ENCODE assay signal across 34 cellular contexts in genomic region chr20:50664248-50664647, GRCh38. TPM values are rescaled to one million over a fixed set of nuclear protein-coding genes. Genes with fewer than 3 reads are reported as not detected.
DNase-seq lines count a peak whose midpoint lies in the region; ATAC-seq, FAIRE-seq and TF ChIP-seq lines count a peak whose summit lies in the region.
"Had no signal": no experiment of that assay in that cellular context is flagged by ENCODE, and none has a peak within 500 bp of the region (broad histone marks: within the 10 kb centered on the region; RNA-seq: fewer than 3 reads in every experiment).

No MANE protein-coding gene starts in this region.

- TF ChIP-seq EP300 in A549 (IDR thresholded peaks at IDR 0.05) = no peak

- no peak for DNase-seq in A549 (ENCODE audit: low read depth in 1 of 2, low spot score in 1 of 2)
- DNase-seq in adrenal gland = peak; percentile 37 to 82 (median 63)
- DNase-seq in left ventricle myocardium superior = peak; percentile 67
- DNase-seq in neural progenitor cell (ENCODE audit: low spot score) = no peak
- DNase-seq in activated CD8-positive, alpha-beta memory T cell treated with anti-CD3 and anti-CD28 coated beads, Interleukin-2, amount 10 ng/mL, durations not matched to agents 7 days and 5 days = no peak
- DNase-seq in naive thymus-derived CD8-positive, alpha-beta T cell = no peak
- no peak for DNase-seq in middle frontal gyrus (ENCODE audit: extremely low spot score, low spot score)
- DNase-seq: activated CD4-positive, alpha-beta T cell treated with anti-CD3 and anti-CD28 coated beads, Interleukin-2, amount 50 U/mL, for 48 hours; activated CD8-positive, alpha-beta memory T cell treated with anti-CD3 and anti-CD28 coated beads, Interleukin-2, amount 50 U/mL, for 4 hours; activated naive CD4-positive, alpha-beta T cell treated with anti-CD3 and anti-CD28 coated beads for 36 hours; amniotic stem cell; CD8-positive, alpha-beta memory T cell; colonic mucosa; DMS53; effector memory CD8-positive, alpha-beta T cell; erythroblast; immature natural killer cell; KBM-7; mucosa of descending colon; NCI-H1436; NCI-H2081 treated with DMSO at 0.1 percent for 48 hours; NCI-H748 treated with DMSO at 0.1 percent for 48 hours; nephron progenitor cell; stimulated activated naive B cell treated with anti-CD40 and anti-IgM and Interleukin-4, amounts not matched to agents 10 μg/mL and 1 μg/mL and 100 μg/mL, for 72 hours; uterus had no signal

- 89% methylated on average over 11 of the region's 11 CpGs for WGBS in A549 (ENCODE audit: missing lambda C conversion rate)
- 47 to 54% (median 50%) methylated on average over 11 of the region's 11 CpGs for WGBS in adrenal gland, 4 donors

- peaks cover 27% of the 10 kb centered on the region for H3K4me1 Mint-ChIP-seq in neural progenitor cell
- H3K4me1 Mint-ChIP-seq in activated CD8-positive, alpha-beta memory T cell treated with anti-CD3 and anti-CD28 coated beads, Interleukin-2, amount 10 ng/mL, durations not matched to agents 7 days and 5 days = no peaks in the 10 kb centered on the region
- H3K4me1 Mint-ChIP-seq in naive thymus-derived CD8-positive, alpha-beta T cell = no peaks in the 10 kb centered on the region
- H3K4me1 Mint-ChIP-seq: CD8-positive, alpha-beta memory T cell; immature natural killer cell; stimulated activated naive B cell treated with anti-CD40 and anti-IgM and Interleukin-4, amounts not matched to agents 10 μg/mL and 1 μg/mL and 100 μg/mL, for 72 hours had no signal

- peaks cover 13% of the 10 kb centered on the region for H3F3A ChIP-seq in neural progenitor cell (ENCODE audit: low read depth)

- no peaks in the 10 kb centered on the region for H3K9me3 Mint-ChIP-seq in neural progenitor cell
- no peaks in the 10 kb centered on the region for H3K9me3 Mint-ChIP-seq in activated CD8-positive, alpha-beta memory T cell treated with anti-CD3 and anti-CD28 coated beads, Interleukin-2, amount 10 ng/mL, durations not matched to agents 7 days and 5 days (ENCODE audit: low read depth)
- peaks cover 0 to 2% (median 0%) of the 10 kb centered on the region in 9 donors for H3K9me3 Mint-ChIP-seq in naive thymus-derived CD8-positive, alpha-beta T cell
- H3K9me3 Mint-ChIP-seq: activated naive CD4-positive, alpha-beta T cell treated with anti-CD3 and anti-CD28 coated beads for 36 hours; activated T-helper 1 cell treated with anti-CD3 and anti-CD28 coated beads, Interleukin-12 subunit alpha, Interleukin-12 subunit beta, Interleukin-2, Interleukin-4 antibody, amounts not matched to agents 30 ng/mL and 10 ng/mL and 1 ng/mL, durations not matched to agents 14 hours and 24 hours and 36 hours; effector memory CD8-positive, alpha-beta T cell; immature natural killer cell; nephron progenitor cell had no signal

- H3K4me3 Mint-ChIP-seq in neural progenitor cell = peak overlapping the region; percentile 7
- no peak overlapping the region for H3K4me3 Mint-ChIP-seq in activated CD8-positive, alpha-beta memory T cell treated with anti-CD3 and anti-CD28 coated beads, Interleukin-2, amount 10 ng/mL, durations not matched to agents 7 days and 5 days
- no peak overlapping the region for H3K4me3 Mint-ChIP-seq in naive thymus-derived CD8-positive, alpha-beta T cell
- H3K4me3 Mint-ChIP-seq: activated naive CD4-positive, alpha-beta T cell treated with anti-CD3 and anti-CD28 coated beads for 36 hours; activated T-helper 1 cell treated with anti-CD3 and anti-CD28 coated beads, Interleukin-12 subunit alpha, Interleukin-12 subunit beta, Interleukin-2, Interleukin-4 antibody, amounts not matched to agents 30 ng/mL and 10 ng/mL and 1 ng/mL, durations not matched to agents 14 hours and 24 hours and 36 hours; CD8-positive, alpha-beta memory T cell; effector memory CD8-positive, alpha-beta T cell; immature natural killer cell; nephron progenitor cell; stimulated activated naive B cell treated with anti-CD40 and anti-IgM and Interleukin-4, amounts not matched to agents 10 μg/mL and 1 μg/mL and 100 μg/mL, for 72 hours had no signal

- intact Hi-C loops in adrenal gland (cut with DNase I) (no loop called here), left ventricle myocardium superior (cut with micrococcal nuclease) (no loop called here)

- H3K79me2 ChIP-seq in neural progenitor cell (ENCODE audit: low read depth) = no peaks in the 10 kb centered on the region

- H3K27ac Mint-ChIP-seq in neural progenitor cell = no peak overlapping the region
- H3K27ac Mint-ChIP-seq in activated CD8-positive, alpha-beta memory T cell treated with anti-CD3 and anti-CD28 coated beads, Interleukin-2, amount 10 ng/mL, durations not matched to agents 7 days and 5 days = no peak overlapping the region
- peak overlapping the region in 1 of 10 donors; percentile 34 for H3K27ac Mint-ChIP-seq in naive thymus-derived CD8-positive, alpha-beta T cell
- H3K27ac Mint-ChIP-seq: activated naive CD4-positive, alpha-beta T cell treated with anti-CD3 and anti-CD28 coated beads for 36 hours; activated T-helper 1 cell treated with anti-CD3 and anti-CD28 coated beads, Interleukin-12 subunit alpha, Interleukin-12 subunit beta, Interleukin-2, Interleukin-4 antibody, amounts not matched to agents 30 ng/mL and 10 ng/mL and 1 ng/mL, durations not matched to agents 14 hours and 24 hours and 36 hours; CD8-positive, alpha-beta memory T cell; effector memory CD8-positive, alpha-beta T cell; immature natural killer cell; stimulated activated naive B cell treated with anti-CD40 and anti-IgM and Interleukin-4, amounts not matched to agents 10 μg/mL and 1 μg/mL and 100 μg/mL, for 72 hours had no signal

- TF ChIP-seq RAD21 in A549 (conservative IDR thresholded peaks at IDR 0.05 in 1 of 2, IDR thresholded peaks at IDR 0.05 in 1 of 2) = no peak

- H3K36me3 ChIP-seq in adrenal gland (replicated peaks in 1 of 2) = no peaks in the 10 kb centered on the region
- no peaks in the 10 kb centered on the region for H3K36me3 ChIP-seq in neural progenitor cell
- H3K36me3 ChIP-seq: colonic mucosa, uterus had no signal

- H3K4me2 ChIP-seq in A549 = no peak overlapping the region
- no peak overlapping the region for H3K4me2 ChIP-seq in neural progenitor cell

- CTCF ChIA-PET in A549 (lab: Yijun Ruan, JAX) = interaction anchor here (0.8 to 11.3 kb wide), 11 partner anchors 9 to 130 kb away, joined by 3 to 90 read pairs (median 10); partner anchors contain the start of gene BCAS4
- CTCF ChIA-PET in activated CD8-positive, alpha-beta memory T cell treated with anti-CD3 and anti-CD28 coated beads, Interleukin-2, amount 10 ng/mL, durations not matched to agents 7 days and 5 days (lab: Charles Lee) = no interaction called here

- TF ChIP-seq POLR2A in A549 (IDR thresholded peaks at IDR 0.05; ENCODE audit: low read length) (no peak), adrenal gland (IDR thresholded peaks at IDR 0.05) (no peak)

- POLR2A ChIA-PET in A549 (lab: Yijun Ruan, JAX) = no interaction called here
- POLR2A ChIA-PET in naive thymus-derived CD8-positive, alpha-beta T cell (lab: Charles Lee) = no interaction called here

- ATAC-seq in A549 (no peak), left ventricle myocardium superior (peak; percentile 32), GM21381 (IDR thresholded peaks at IDR 0.05; ENCODE audit: unreplicated experiment) (no peak)
- ATAC-seq in activated CD8-positive, alpha-beta memory T cell treated with anti-CD3 and anti-CD28 coated beads, Interleukin-2, amount 10 ng/mL, durations not matched to agents 7 days and 5 days = no peak
- ATAC-seq in naive thymus-derived CD8-positive, alpha-beta T cell = no peak
- ATAC-seq: activated CD4-positive, CD25-positive, alpha-beta regulatory T cell treated with anti-CD3 and anti-CD28 coated beads, Interleukin-2, amount 50 U/mL, for 24 hours; effector memory CD8-positive, alpha-beta T cell; mucosa of descending colon; sciatic nerve; stimulated activated naive B cell treated with anti-CD40 and anti-IgM and Interleukin-4, amounts not matched to agents 10 μg/mL and 1 μg/mL and 100 μg/mL, for 72 hours had no signal

- H3K9me3 ChIP-seq in A549 (no peaks in the 10 kb centered on the region), adrenal gland (replicated peaks in 1 of 3) (no peaks in the 10 kb centered on the region), neural progenitor cell (ENCODE audit: low read depth) (no peaks in the 10 kb centered on the region)
- H3K9me3 ChIP-seq: colonic mucosa, mucosa of descending colon, uterus had no signal

- H4K20me1 ChIP-seq in neural progenitor cell (ENCODE audit: low read depth) = no peaks in the 10 kb centered on the region

- no peak overlapping the region for H2AFZ ChIP-seq in neural progenitor cell (replicated peaks)

- peak overlapping the region; percentile 56 to 72; a peak in 5 of 6 replicates for H3K27ac ChIP-seq in A549
- peak overlapping the region in 3 of 5 donors; percentile 36 to 88 (median 41) for H3K27ac ChIP-seq in adrenal gland
- no peak overlapping the region for H3K27ac ChIP-seq in neural progenitor cell
- H3K27ac ChIP-seq: colonic mucosa had no signal

- TF ChIP-seq CTCF in A549 (IDR thresholded peaks at IDR 0.05) (no peak), adrenal gland (IDR thresholded peaks at IDR 0.05) (no peak), neural progenitor cell (IDR thresholded peaks at IDR 0.05) (no peak)

- no peak overlapping the region for H3K9ac ChIP-seq in neural progenitor cell

- no peaks in the 10 kb centered on the region for H3K36me3 Mint-ChIP-seq in neural progenitor cell
- no peaks in the 10 kb centered on the region for H3K36me3 Mint-ChIP-seq in activated CD8-positive, alpha-beta memory T cell treated with anti-CD3 and anti-CD28 coated beads, Interleukin-2, amount 10 ng/mL, durations not matched to agents 7 days and 5 days
- no peaks in the 10 kb centered on the region for H3K36me3 Mint-ChIP-seq in naive thymus-derived CD8-positive, alpha-beta T cell
- H3K36me3 Mint-ChIP-seq: CD8-positive, alpha-beta memory T cell; immature natural killer cell; stimulated activated naive B cell treated with anti-CD40 and anti-IgM and Interleukin-4, amounts not matched to agents 10 μg/mL and 1 μg/mL and 100 μg/mL, for 72 hours had no signal

- H3K4me1 ChIP-seq in A549 (peaks cover 45% of the 10 kb centered on the region), adrenal gland (replicated peaks in 1 of 2) (peaks cover 23 to 48% of the 10 kb centered on the region in 2 donors), neural progenitor cell (no peaks in the 10 kb centered on the region)
- H3K4me1 ChIP-seq: colonic mucosa had no signal

- H3K27me3 ChIP-seq in adrenal gland (no peaks in the 10 kb centered on the region), neural progenitor cell (no peaks in the 10 kb centered on the region)
- H3K27me3 ChIP-seq: colonic mucosa, uterus had no signal

- FAIRE-seq in A549 (lab: Jason Lieb, UNC) = no peak
- FAIRE-seq: bronchial epithelial cell, H54, TTC549 had no signal

- H3K4me3 ChIP-seq in A549 (no peak overlapping the region), adrenal gland (no peak overlapping the region), neural progenitor cell (no peak overlapping the region)
- H3K4me3 ChIP-seq: colonic mucosa, mucosa of descending colon, uterus had no signal

- peaks cover 27% of the 10 kb centered on the region for H3K27me3 Mint-ChIP-seq in neural progenitor cell (ENCODE audit: insufficient read depth, low read depth)
- H3K27me3 Mint-ChIP-seq in activated CD8-positive, alpha-beta memory T cell treated with anti-CD3 and anti-CD28 coated beads, Interleukin-2, amount 10 ng/mL, durations not matched to agents 7 days and 5 days = peaks cover 5% of the 10 kb centered on the region
- peaks cover 0 to 11% (median 6%) of the 10 kb centered on the region in 5 donors for H3K27me3 Mint-ChIP-seq in naive thymus-derived CD8-positive, alpha-beta T cell

RNA-seq across cellular contexts. Expression of gene RIPOR3, which starts 27.1 kb away (rescaled TPM):
- polyA plus RNA-seq in A549 (2011; rRNA removed) = 0.03 TPM in 1 of 2 replicates, not detected in the other
- 0.03 and 0.07 TPM in 2 replicates for polyA plus RNA-seq in A549 (2012; cell fraction: cytosol; rRNA removed)
- 0.09 and 0.19 TPM in 2 replicates for polyA plus RNA-seq in A549 (2012; cell fraction: nucleus; rRNA removed)
- 0.05 to 0.06 TPM in 2 of 3 replicates, not detected in the other for polyA plus RNA-seq in A549 (2017; fragmentation: RNase III; extraction: RNeasy Plus Mini Kit Qiagen cat#74134 plus additional on column Dnase treatment)
- polyA minus RNA-seq in A549 (2011; rRNA and poly(A)+ RNA removed) = 0.05 TPM in 1 of 2 replicates, not detected in the other
- total RNA-seq in adrenal gland = 10 to 100 TPM; 10.6 to 69.9 (median 23.7) TPM
- 100 to 1,000 TPM in 1 of 3 donors, 10 to 100 TPM in 1, 1 to 10 TPM in 1; 3.4 to 135 (median 37.7) TPM for polyA plus RNA-seq in adrenal gland
- total RNA-seq in left ventricle myocardium superior = 8.0 TPM
- 1.2 and 3.7 TPM in 2 replicates for total RNA-seq in neural progenitor cell (ENCODE audit: low replicate concordance)
- not detected for total RNA-seq in activated CD8-positive, alpha-beta memory T cell treated with anti-CD3 and anti-CD28 coated beads, Interleukin-2, amount 10 ng/mL, durations not matched to agents 7 days and 5 days
- total RNA-seq in naive thymus-derived CD8-positive, alpha-beta T cell = not detected
- polyA plus RNA-seq in naive thymus-derived CD8-positive, alpha-beta T cell = 1 to 10 TPM in 1 of 3 donors, under 1 TPM in 2; 0.53 to 2.4 (median 0.98) TPM
- total RNA-seq: A172; activated naive CD4-positive, alpha-beta T cell treated with anti-CD3 and anti-CD28 coated beads for 36 hours; activated T-helper 1 cell treated with anti-CD3 and anti-CD28 coated beads, Interleukin-12 subunit alpha, Interleukin-12 subunit beta, Interleukin-2, Interleukin-4 antibody, amounts not matched to agents 30 ng/mL and 10 ng/mL and 1 ng/mL, durations not matched to agents 14 hours and 24 hours and 36 hours; CD8-positive, alpha-beta memory T cell; T-helper 1 cell treated with Interleukin-12 subunit alpha and Interleukin-12 subunit beta and Interleukin-4 antibody, amounts not matched to agents 30 ng/mL and 1 ng/mL, for 36 hours had no signal

Comparison
In these comparisons a context has a peak if more than half of its experiments do, and no peak if none do; other contexts are left out.
1. DNase-seq: peak in adrenal gland (7 of 7) and left ventricle myocardium superior (single experiment); none in A549 (0 of 2), neural progenitor cell (single experiment), activated CD8-positive, alpha-beta memory T cell treated with anti-CD3 and anti-CD28 coated beads, Interleukin-2, amount 10 ng/mL, durations not matched to agents 7 days and 5 days (single experiment), naive thymus-derived CD8-positive, alpha-beta T cell (0 of 10) and middle frontal gyrus (single experiment).